1 cellular context compared by ENCODE assay signal in genomic region chr6:21739838-21740237, GRCh38.
TF ChIP-seq lines count a peak whose summit lies in the region.

No MANE protein-coding gene starts in this region.

TF ChIP-seq in HEK293, 187 proteins besides CTCF, POLR2A, EP300 and RAD21 (continued from another document):
- TF ChIP-seq, protein P1, sequence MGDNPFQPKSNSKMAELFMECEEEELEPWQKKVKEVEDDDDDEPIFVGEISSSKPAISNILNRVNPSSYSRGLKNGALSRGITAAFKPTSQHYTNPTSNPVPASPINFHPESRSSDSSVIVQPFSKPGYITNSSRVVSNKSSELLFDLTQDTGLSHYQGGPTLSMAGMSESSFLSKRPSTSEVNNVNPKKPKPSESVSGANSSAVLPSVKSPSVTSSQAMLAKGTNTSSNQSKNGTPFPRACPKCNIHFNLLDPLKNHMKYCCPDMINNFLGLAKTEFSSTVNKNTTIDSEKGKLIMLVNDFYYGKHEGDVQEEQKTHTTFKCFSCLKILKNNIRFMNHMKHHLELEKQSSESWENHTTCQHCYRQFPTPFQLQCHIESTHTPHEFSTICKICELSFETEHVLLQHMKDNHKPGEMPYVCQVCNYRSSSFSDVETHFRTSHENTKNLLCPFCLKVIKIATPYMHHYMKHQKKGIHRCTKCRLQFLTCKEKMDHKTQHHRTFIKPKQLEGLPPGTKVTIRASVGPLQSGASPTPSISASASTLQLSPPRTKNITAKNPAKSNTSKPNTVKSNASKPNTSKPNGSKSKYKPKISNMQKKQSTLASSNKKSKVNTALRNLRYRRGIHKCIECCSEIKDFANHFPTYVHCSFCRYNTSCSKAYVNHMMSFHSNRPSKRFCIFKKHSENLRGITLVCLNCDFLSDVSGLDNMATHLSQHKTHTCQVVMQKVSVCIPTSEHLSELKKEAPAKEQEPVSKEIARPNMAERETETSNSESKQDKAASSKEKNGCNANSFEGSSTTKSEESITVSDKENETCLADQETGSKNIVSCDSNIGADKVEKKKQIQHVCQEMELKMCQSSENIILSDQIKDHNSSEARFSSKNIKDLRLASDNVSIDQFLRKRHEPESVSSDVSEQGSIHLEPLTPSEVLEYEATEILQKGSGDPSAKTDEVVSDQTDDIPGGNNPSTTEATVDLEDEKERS (tag by site-specific recombination; IDR thresholded peaks at IDR 0.05), result no peak
- TF ChIP-seq GLIS1 (tag by site-specific recombination; IDR thresholded peaks at IDR 0.05), result 0 out of 2 replicates have a peak, but pooled peaks have one; percentile 25
- TF ChIP-seq, protein P2, sequence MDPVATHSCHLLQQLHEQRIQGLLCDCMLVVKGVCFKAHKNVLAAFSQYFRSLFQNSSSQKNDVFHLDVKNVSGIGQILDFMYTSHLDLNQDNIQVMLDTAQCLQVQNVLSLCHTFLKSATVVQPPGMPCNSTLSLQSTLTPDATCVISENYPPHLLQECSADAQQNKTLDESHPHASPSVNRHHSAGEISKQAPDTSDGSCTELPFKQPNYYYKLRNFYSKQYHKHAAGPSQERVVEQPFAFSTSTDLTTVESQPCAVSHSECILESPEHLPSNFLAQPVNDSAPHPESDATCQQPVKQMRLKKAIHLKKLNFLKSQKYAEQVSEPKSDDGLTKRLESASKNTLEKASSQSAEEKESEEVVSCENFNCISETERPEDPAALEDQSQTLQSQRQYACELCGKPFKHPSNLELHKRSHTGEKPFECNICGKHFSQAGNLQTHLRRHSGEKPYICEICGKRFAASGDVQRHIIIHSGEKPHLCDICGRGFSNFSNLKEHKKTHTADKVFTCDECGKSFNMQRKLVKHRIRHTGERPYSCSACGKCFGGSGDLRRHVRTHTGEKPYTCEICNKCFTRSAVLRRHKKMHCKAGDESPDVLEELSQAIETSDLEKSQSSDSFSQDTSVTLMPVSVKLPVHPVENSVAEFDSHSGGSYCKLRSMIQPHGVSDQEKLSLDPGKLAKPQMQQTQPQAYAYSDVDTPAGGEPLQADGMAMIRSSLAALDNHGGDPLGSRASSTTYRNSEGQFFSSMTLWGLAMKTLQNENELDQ (tag by site-specific recombination; IDR thresholded peaks at IDR 0.05; ENCODE audit: low read depth), result no peak
- peak; percentile 12; the same call in 1 of the 2 replicates for TF ChIP-seq IKZF3 (tag by site-specific recombination; IDR thresholded peaks at IDR 0.05)
- peak; percentile 26; the same call in 1 of the 2 replicates for TF ChIP-seq ZBTB17 (tag by site-specific recombination; IDR thresholded peaks at IDR 0.05)
- no peak for TF ChIP-seq ZNF792 (tag by site-specific recombination; IDR thresholded peaks at IDR 0.05)
TF ChIP-seq in HEK293: peak in this region for 9.
